ENCODE assay signal across 13 cellular contexts in the genomic region with DNA sequence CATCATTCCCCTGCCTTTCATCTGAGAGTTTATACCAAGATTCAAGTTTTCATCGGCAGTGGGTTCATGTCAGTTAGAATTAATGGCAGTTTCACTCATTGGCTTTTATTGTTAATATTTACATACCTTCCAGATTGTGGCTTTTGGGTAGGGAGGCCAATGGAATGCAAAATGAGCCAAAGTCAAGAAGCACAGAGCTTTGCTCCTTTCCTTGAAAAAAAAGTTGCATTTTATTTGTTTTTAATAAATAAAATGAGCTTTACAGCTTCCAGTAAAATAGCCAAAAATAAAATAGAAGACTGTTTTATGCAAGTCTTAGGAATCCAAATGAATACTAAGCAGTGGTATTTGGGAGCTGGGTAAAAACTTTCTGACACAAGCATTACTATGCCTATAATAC.
"Had no signal": no experiment of that assay in that cellular context is flagged by ENCODE, and none has a peak within 500 bp of the region (broad histone marks: within the 10 kb centered on the region; RNA-seq: fewer than 3 reads in every experiment).

No MANE protein-coding gene starts in this region.

- DNase-seq: activated CD4-positive, alpha-beta memory T cell treated with anti-CD3 and anti-CD28 coated beads for 36 hours; activated CD4-positive, CD25-positive, alpha-beta regulatory T cell treated with anti-CD3 and anti-CD28 coated beads, Interleukin-2, amount 50 U/mL, for 72 hours; activated naive CD8-positive, alpha-beta T cell treated with anti-CD3 and anti-CD28 coated beads, Interleukin-2, amount 10 ng/mL, durations not matched to agents 7 days and 5 days; activated T-cell treated with anti-CD3 and anti-CD28 coated beads, Interleukin-2, amount 50 U/mL, for 48 hours; central memory CD4-positive, alpha-beta T cell; endodermal cell; foreskin fibroblast; mucosa of descending colon; naive thymus-derived CD8-positive, alpha-beta T cell; stimulated activated naive CD4-positive, alpha-beta T cell; substantia nigra had no signal

- ATAC-seq: mucosa of descending colon; naive thymus-derived CD8-positive, alpha-beta T cell had no signal

- H3K4me1 ChIP-seq: ascending aorta had no signal

- H3K36me3 ChIP-seq: ascending aorta, neutrophil had no signal

- H3K27me3 ChIP-seq: ascending aorta, neutrophil had no signal

- H3K27ac ChIP-seq: ascending aorta, neutrophil had no signal

- H3K9me3 ChIP-seq: ascending aorta, mucosa of descending colon, neutrophil had no signal

- H3K4me3 ChIP-seq: ascending aorta, mucosa of descending colon had no signal
